ENCODE assay signal across 21 cellular contexts in the genomic region with DNA sequence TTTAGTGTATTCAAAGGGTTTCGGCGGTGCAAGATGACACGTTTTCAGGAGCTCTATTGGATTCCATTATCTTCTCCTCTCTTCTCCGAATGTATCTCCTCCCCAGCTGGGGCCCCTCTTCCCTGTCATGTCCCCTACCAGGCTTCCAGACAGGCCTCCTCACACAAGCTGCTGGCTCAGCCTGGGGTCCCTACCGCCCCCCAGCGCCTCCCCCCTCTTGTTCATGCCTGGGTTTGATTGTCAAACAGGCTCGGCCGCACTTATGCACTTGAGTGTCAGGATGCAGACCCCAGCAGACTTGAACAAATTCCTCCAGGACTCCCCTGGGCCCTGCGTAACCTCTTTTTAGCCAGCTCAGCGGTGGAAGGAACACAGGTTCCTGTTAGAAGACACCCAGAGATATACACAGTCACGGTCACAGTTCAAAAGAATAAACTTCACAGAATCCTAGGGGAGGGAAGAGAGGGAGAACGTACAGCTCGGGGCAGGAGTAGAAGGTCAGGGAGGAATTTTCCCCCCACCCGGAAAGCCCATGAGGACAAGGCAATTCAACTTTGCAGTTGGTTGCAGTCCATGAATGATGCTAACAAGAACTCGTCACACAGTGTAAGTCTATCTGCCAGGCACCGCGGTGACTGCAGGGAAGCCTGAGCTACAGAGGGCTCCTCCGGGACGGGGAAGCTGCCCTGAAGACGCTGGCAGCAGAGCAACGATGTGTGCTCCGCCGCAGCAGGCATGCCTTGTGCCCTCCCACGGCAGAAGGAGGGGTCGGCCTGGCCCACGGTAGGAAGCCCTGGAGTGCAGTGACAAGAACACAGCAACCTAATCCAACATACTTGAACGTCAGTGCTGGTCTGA.
DNase-seq lines count a peak whose midpoint lies in the region; ATAC-seq and TF ChIP-seq lines count a peak whose summit lies in the region.
"Had no signal": no experiment of that assay in that cellular context is flagged by ENCODE, and none has a peak within 500 bp of the region (broad histone marks: within the 10 kb centered on the region; RNA-seq: fewer than 3 reads in every experiment).

No MANE protein-coding gene starts in this region.

- no peaks in the 10 kb centered on the region for H3K9me3 Mint-ChIP-seq in naive thymus-derived CD8-positive, alpha-beta T cell
- H3K9me3 Mint-ChIP-seq: HFFc6, immature natural killer cell had no signal

- no peaks in the 10 kb centered on the region for H3K79me1 ChIP-seq in neuronal stem cell (ENCODE audit: low read depth, low read length)

- H4K8ac ChIP-seq in neuronal stem cell (ENCODE audit: low read depth, low read length) = no peak overlapping the region

- no peak overlapping the region for H3K4me3 ChIP-seq in neuronal stem cell (ENCODE audit: low read length in 2 of 2)
- H3K4me3 ChIP-seq in upper lobe of right lung = no peak overlapping the region
- H3K4me3 ChIP-seq in ascending aorta = no peak overlapping the region
- H3K4me3 ChIP-seq: adrenal gland, PC-9, spleen had no signal

- H3K4me1 ChIP-seq in neuronal stem cell (ENCODE audit: control insufficient read depth in 2 of 2, insufficient read depth in 1 of 2, low read depth in 1 of 2, low read length in 2 of 2) = peaks cover 12 to 26% of the 10 kb centered on the region in 2 donors
- H3K4me1 ChIP-seq in upper lobe of right lung = no peaks in the 10 kb centered on the region
- peaks cover 0 to 5% of the 10 kb centered on the region in 2 donors for H3K4me1 ChIP-seq in ascending aorta
- H3K4me1 ChIP-seq: spleen had no signal

- no peak overlapping the region for H2BK120ac ChIP-seq in neuronal stem cell (ENCODE audit: low read depth, low read length)

- H3K4me1 Mint-ChIP-seq in naive thymus-derived CD8-positive, alpha-beta T cell = no peaks in the 10 kb centered on the region
- H3K4me1 Mint-ChIP-seq: immature natural killer cell had no signal

- no peak overlapping the region for H3K9ac ChIP-seq in neuronal stem cell (ENCODE audit: low read depth, low read length, poor library complexity)

- intact Hi-C loops in left cardiac atrium (cut with DNase I) (no loop called here), upper lobe of right lung (cut with DNase I) (no loop called here), ascending aorta (cut with DNase I) (loop anchor here (10.0 kb wide), 1 partner anchor 554 kb away; no protein-coding TSS in a partner anchor)

- no peak overlapping the region for H2BK5ac ChIP-seq in neuronal stem cell (ENCODE audit: low read length)

- TF ChIP-seq CTCF in upper lobe of right lung (IDR thresholded peaks at IDR 0.05) (no peak), ascending aorta (IDR thresholded peaks at IDR 0.05) (no peak)

- no peak overlapping the region for H3K14ac ChIP-seq in neuronal stem cell (ENCODE audit: low read length)

- ATAC-seq in left cardiac atrium = peak; percentile 56 to 58
- ATAC-seq in upper lobe of right lung = peak; percentile 45
- ATAC-seq in naive thymus-derived CD8-positive, alpha-beta T cell = no peak
- ATAC-seq: activated T-cell treated with anti-CD3 and anti-CD28 coated beads, Interleukin-2, amount 50 U/mL, for 72 hours; SK-N-SH treated with all-trans-retinoic acid at 6 μM for 48 hours had no signal

- H3K36me3 ChIP-seq in neuronal stem cell (replicated peaks in 1 of 2; ENCODE audit: control insufficient read depth in 2 of 2, insufficient read depth in 2 of 2, low read length in 2 of 2) (no peaks in the 10 kb centered on the region), upper lobe of right lung (no peaks in the 10 kb centered on the region), ascending aorta (no peaks in the 10 kb centered on the region)
- H3K36me3 ChIP-seq: adrenal gland, spleen had no signal

- H3K4ac ChIP-seq in neuronal stem cell (ENCODE audit: low read length) = no peak overlapping the region

- peaks cover 0 to 5% (median 0%) of the 10 kb centered on the region in 5 donors for H3K27me3 Mint-ChIP-seq in naive thymus-derived CD8-positive, alpha-beta T cell

- H3K27me3 ChIP-seq in neuronal stem cell (ENCODE audit: control insufficient read depth in 3 of 3, insufficient read depth in 3 of 3, low read depth in 1 of 3, low read length in 3 of 3) = no peaks in the 10 kb centered on the region
- no peaks in the 10 kb centered on the region for H3K27me3 ChIP-seq in upper lobe of right lung
- no peaks in the 10 kb centered on the region for H3K27me3 ChIP-seq in ascending aorta
- H3K27me3 ChIP-seq: adrenal gland had no signal

- POLR2A ChIA-PET in naive thymus-derived CD8-positive, alpha-beta T cell (lab: Charles Lee) = no interaction called here

- H3K9me3 ChIP-seq in neuronal stem cell (replicated peaks in 1 of 2; ENCODE audit: control insufficient read depth in 2 of 2, insufficient read depth in 1 of 2, low read depth in 1 of 2, low read length in 2 of 2) (no peaks in the 10 kb centered on the region), upper lobe of right lung (no peaks in the 10 kb centered on the region), ascending aorta (no peaks in the 10 kb centered on the region)
- H3K9me3 ChIP-seq: adrenal gland, spleen had no signal

- H3K27ac ChIP-seq in neuronal stem cell (replicated peaks; ENCODE audit: low read length) = no peak overlapping the region
- no peak overlapping the region for H3K27ac ChIP-seq in upper lobe of right lung
- H3K27ac ChIP-seq in ascending aorta = no peak overlapping the region
- H3K27ac ChIP-seq: adrenal gland, PC-9, spleen had no signal

- H2AFZ ChIP-seq in neuronal stem cell (ENCODE audit: low read length) = peak overlapping the region; percentile 68
- H2AFZ ChIP-seq: PC-9 had no signal

- H2BK15ac ChIP-seq in neuronal stem cell (ENCODE audit: low read length) = no peak overlapping the region

- H2AK5ac ChIP-seq in neuronal stem cell (ENCODE audit: low read depth, low read length) = no peak overlapping the region

- WGBS in neuronal stem cell (ENCODE audit: extremely low coverage in 2 of 2, insufficient read length in 2 of 2, insufficient replicate concordance in 1 of 2), 2 donors = no CpG with 5 or more reads among the region's 27 CpGs

- H3K36me3 Mint-ChIP-seq in naive thymus-derived CD8-positive, alpha-beta T cell = no peaks in the 10 kb centered on the region
- H3K36me3 Mint-ChIP-seq: immature natural killer cell had no signal

- no peak overlapping the region for H3K23ac ChIP-seq in neuronal stem cell (ENCODE audit: low read depth, low read length, poor library complexity)

- H3K4me3 Mint-ChIP-seq in naive thymus-derived CD8-positive, alpha-beta T cell = no peak overlapping the region
- H3K4me3 Mint-ChIP-seq: activated T-cell treated with anti-CD3 and anti-CD28 coated beads, Interleukin-2, amount 50 U/mL, for 72 hours; HFFc6; immature natural killer cell had no signal

- no peak overlapping the region for H3K4me2 ChIP-seq in neuronal stem cell (ENCODE audit: insufficient read depth, low read length, poor library complexity, severe bottlenecking)
- H3K4me2 ChIP-seq: PC-9 had no signal

- peak overlapping the region; percentile 48 for H2BK12ac ChIP-seq in neuronal stem cell (ENCODE audit: low read length)

- H3K18ac ChIP-seq in neuronal stem cell (ENCODE audit: low read length) = peak overlapping the region; percentile 44

- DNase-seq in NCI-H748 (lab: John Stamatoyannopoulos, UW; ENCODE audit: unreplicated experiment) (peak; percentile 8), NCI-H748 treated with DMSO at 0.1 percent for 48 hours (lab: John Stamatoyannopoulos, UW) (no peak), left cardiac atrium (no peak), neuronal stem cell (ENCODE audit: low spot score) (no peak), upper lobe of right lung (no peak), ascending aorta (ENCODE audit: low spot score in 2 of 2) (no peak), DMS114 treated with DMSO at 0.1 percent for 48 hours (lab: John Stamatoyannopoulos, UW; ENCODE audit: unreplicated experiment) (no peak)
- no peak for DNase-seq in naive thymus-derived CD8-positive, alpha-beta T cell
- DNase-seq: 8988T; activated CD4-positive, alpha-beta T cell treated with anti-CD3 and anti-CD28 coated beads, Interleukin-2, amount 50 U/mL, for 4 hours; activated T-cell treated with anti-CD3 and anti-CD28 coated beads, Interleukin-2, amount 50 U/mL, for 72 hours; cerebellar nuclear complex; DMS153; HFFc6; immature natural killer cell; NCI-H187; NCI-H510A treated with DMSO at 0.1 percent for 48 hours; PC-9; spleen had no signal

- no peak overlapping the region for H3K27ac Mint-ChIP-seq in naive thymus-derived CD8-positive, alpha-beta T cell
- H3K27ac Mint-ChIP-seq: activated T-cell treated with anti-CD3 and anti-CD28 coated beads, Interleukin-2, amount 50 U/mL, for 72 hours; HFFc6; immature natural killer cell had no signal

- no peak overlapping the region for H4K91ac ChIP-seq in neuronal stem cell (ENCODE audit: low read depth, low read length, poor library complexity)

Comparison
In these comparisons a context has a peak if more than half of its experiments do, and no peak if none do; other contexts are left out.
1. ATAC-seq: peak in left cardiac atrium (2 of 2) and upper lobe of right lung (single experiment); none in naive thymus-derived CD8-positive, alpha-beta T cell (0 of 2).